ENCODE assay signal across 1 cellular context in genomic region chr1:201171063-201172036, GRCh38.
A peak's percentile ranks its signal among the peaks of the same experiment; 100 is the strongest.
TF ChIP-seq lines count a peak whose summit lies in the region.

No MANE protein-coding gene starts in this region.

TF ChIP-seq in HepG2, 621 proteins besides CTCF, POLR2A, EP300 and RAD21 (continued from another document and continues in another):
- TF ChIP-seq, protein P1, sequence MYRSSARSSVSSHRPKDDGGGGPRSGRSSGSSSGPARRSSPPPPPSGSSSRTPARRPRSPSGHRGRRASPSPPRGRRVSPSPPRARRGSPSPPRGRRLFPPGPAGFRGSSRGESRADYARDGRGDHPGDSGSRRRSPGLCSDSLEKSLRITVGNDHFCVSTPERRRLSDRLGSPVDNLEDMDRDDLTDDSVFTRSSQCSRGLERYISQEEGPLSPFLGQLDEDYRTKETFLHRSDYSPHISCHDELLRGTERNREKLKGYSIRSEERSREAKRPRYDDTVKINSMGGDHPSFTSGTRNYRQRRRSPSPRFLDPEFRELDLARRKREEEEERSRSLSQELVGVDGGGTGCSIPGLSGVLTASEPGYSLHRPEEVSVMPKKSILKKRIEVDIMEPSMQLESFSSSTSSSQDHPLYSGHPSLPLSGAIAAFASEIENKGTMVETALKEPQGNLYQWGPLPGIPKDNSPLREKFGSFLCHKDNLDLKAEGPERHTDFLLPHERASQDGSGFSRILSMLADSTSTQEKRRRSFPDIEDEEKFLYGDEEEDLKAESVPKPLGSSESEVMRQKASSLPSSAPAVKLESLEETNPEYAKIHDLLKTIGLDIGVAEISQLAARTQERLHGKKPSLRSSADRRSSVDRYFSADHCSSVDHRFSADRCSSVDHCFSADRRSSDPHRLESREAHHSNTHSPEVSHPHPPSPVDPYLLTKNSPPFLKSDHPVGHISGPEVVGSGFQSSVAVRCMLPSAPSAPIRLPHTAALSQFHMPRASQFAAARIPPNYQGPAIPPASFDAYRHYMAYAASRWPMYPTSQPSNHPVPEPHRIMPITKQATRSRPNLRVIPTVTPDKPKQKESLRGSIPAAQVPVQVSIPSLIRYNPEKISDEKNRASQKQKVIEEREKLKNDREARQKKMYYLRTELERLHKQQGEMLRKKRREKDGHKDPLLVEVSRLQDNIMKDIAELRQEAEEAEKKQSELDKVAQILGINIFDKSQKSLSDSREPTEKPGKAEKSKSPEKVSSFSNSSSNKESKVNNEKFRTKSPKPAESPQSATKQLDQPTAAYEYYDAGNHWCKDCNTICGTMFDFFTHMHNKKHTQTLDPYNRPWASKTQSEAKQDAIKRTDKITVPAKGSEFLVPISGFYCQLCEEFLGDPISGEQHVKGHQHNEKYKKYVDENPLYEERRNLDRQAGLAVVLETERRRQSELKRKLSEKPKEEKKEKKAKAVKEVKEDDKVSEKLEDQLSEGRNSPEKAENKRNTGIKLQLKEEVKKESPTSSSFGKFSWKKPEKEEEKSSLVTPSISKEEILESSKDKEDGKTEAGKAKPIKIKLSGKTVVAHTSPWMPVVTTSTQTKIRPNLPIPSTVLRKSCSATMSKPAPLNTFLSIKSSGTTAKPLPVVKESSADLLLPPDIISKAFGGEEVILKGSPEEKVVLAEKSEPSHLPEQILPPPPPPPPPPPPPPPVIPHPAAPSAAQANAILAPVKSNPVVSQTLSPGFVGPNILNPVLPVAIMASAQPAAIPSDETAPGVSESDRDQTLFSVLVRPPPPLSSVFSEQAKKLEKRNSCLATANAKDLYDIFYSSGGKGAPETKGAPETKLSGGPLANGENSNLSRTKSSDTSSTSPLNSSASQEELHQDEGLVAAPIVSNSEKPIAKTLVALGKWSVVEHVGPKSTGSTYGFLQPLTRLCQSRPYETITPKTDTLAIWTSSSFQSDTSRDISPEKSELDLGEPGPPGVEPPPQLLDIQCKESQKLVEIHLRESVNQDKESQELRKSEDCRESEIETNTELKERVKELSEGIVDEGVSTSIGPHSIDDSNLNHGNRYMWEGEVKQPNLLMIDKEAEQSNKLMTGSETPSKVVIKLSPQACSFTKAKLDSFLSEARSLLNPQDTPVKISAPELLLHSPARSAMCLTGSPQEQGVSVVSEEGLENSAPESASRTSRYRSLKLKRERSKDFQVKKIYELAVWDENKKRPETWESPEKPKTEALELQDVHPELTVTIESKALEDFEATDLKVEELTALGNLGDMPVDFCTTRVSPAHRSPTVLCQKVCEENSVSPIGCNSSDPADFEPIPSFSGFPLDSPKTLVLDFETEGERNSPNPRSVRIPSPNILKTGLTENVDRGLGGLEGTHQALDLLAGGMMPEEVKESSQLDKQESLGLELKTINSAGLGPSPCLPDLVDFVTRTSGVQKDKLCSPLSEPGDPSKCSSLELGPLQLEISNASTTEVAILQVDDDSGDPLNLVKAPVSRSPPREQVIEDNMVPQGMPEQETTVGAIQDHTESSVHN (CRISPR knock-in tag; IDR thresholded peaks at IDR 0.05) = no peak
- no peak for TF ChIP-seq IRX3 (CRISPR knock-in tag; IDR thresholded peaks at IDR 0.05; ENCODE audit: borderline replicate concordance, low read depth)
- 0 out of 2 replicates have a peak, but pooled peaks have one; percentile 39 for TF ChIP-seq KDM4B (CRISPR knock-in tag; IDR thresholded peaks at IDR 0.05)
- TF ChIP-seq HNRNPLL (IDR thresholded peaks at IDR 0.05; ENCODE audit: low read depth, low read length, poor library complexity, severe bottlenecking) = peak; percentile 76
- peak; percentile 35; the same call in 1 of the 2 replicates for TF ChIP-seq POLR2G (IDR thresholded peaks at IDR 0.05; ENCODE audit: low read depth, low read length)
- TF ChIP-seq TFDP2 (CRISPR knock-in tag; IDR thresholded peaks at IDR 0.05) = peak; percentile 52
- TF ChIP-seq, protein P2, sequence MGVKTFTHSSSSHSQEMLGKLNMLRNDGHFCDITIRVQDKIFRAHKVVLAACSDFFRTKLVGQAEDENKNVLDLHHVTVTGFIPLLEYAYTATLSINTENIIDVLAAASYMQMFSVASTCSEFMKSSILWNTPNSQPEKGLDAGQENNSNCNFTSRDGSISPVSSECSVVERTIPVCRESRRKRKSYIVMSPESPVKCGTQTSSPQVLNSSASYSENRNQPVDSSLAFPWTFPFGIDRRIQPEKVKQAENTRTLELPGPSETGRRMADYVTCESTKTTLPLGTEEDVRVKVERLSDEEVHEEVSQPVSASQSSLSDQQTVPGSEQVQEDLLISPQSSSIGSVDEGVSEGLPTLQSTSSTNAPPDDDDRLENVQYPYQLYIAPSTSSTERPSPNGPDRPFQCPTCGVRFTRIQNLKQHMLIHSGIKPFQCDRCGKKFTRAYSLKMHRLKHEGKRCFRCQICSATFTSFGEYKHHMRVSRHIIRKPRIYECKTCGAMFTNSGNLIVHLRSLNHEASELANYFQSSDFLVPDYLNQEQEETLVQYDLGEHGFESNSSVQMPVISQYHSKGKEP (CRISPR knock-in tag; IDR thresholded peaks at IDR 0.05) = no peak; the same call in 1 of the 2 replicates
- TF ChIP-seq PCBP2 (optimal IDR thresholded peaks at IDR 0.05; ENCODE audit: low read depth, low read length, poor library complexity, severe bottlenecking) = no peak
- TF ChIP-seq ZNF83 (CRISPR knock-in tag; IDR thresholded peaks at IDR 0.05; ENCODE audit: borderline replicate concordance) = no peak
- no peak for TF ChIP-seq ZNF207 (IDR thresholded peaks at IDR 0.05; ENCODE audit: borderline replicate concordance)
- TF ChIP-seq, protein P3, sequence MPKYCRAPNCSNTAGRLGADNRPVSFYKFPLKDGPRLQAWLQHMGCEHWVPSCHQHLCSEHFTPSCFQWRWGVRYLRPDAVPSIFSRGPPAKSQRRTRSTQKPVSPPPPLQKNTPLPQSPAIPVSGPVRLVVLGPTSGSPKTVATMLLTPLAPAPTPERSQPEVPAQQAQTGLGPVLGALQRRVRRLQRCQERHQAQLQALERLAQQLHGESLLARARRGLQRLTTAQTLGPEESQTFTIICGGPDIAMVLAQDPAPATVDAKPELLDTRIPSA (CRISPR knock-in tag; IDR thresholded peaks at IDR 0.05; ENCODE audit: borderline replicate concordance) = peak; percentile 82; the same call in 1 of the 2 replicates
- TF ChIP-seq ZNF629 (CRISPR knock-in tag; conservative IDR thresholded peaks at IDR 0.05) = peak; percentile 100
- TF ChIP-seq ZNF317 (CRISPR knock-in tag; IDR thresholded peaks at IDR 0.05) = peak; percentile 89
- no peak for TF ChIP-seq SOX6 (IDR thresholded peaks at IDR 0.05)
- no peak for TF ChIP-seq SOX6 (CRISPR knock-in tag; IDR thresholded peaks at IDR 0.05)
- TF ChIP-seq HNRNPL (IDR thresholded peaks at IDR 0.05; ENCODE audit: low read depth, low read length) = 0 out of 2 replicates have a peak, but pooled peaks have one; percentile 31
- no peak for TF ChIP-seq SRSF1 (optimal IDR thresholded peaks at IDR 0.05; ENCODE audit: low read depth, low read length)
- no peak; the same call in 1 of the 2 replicates for TF ChIP-seq ARNTL (CRISPR knock-in tag; IDR thresholded peaks at IDR 0.05)
- TF ChIP-seq, protein P4, sequence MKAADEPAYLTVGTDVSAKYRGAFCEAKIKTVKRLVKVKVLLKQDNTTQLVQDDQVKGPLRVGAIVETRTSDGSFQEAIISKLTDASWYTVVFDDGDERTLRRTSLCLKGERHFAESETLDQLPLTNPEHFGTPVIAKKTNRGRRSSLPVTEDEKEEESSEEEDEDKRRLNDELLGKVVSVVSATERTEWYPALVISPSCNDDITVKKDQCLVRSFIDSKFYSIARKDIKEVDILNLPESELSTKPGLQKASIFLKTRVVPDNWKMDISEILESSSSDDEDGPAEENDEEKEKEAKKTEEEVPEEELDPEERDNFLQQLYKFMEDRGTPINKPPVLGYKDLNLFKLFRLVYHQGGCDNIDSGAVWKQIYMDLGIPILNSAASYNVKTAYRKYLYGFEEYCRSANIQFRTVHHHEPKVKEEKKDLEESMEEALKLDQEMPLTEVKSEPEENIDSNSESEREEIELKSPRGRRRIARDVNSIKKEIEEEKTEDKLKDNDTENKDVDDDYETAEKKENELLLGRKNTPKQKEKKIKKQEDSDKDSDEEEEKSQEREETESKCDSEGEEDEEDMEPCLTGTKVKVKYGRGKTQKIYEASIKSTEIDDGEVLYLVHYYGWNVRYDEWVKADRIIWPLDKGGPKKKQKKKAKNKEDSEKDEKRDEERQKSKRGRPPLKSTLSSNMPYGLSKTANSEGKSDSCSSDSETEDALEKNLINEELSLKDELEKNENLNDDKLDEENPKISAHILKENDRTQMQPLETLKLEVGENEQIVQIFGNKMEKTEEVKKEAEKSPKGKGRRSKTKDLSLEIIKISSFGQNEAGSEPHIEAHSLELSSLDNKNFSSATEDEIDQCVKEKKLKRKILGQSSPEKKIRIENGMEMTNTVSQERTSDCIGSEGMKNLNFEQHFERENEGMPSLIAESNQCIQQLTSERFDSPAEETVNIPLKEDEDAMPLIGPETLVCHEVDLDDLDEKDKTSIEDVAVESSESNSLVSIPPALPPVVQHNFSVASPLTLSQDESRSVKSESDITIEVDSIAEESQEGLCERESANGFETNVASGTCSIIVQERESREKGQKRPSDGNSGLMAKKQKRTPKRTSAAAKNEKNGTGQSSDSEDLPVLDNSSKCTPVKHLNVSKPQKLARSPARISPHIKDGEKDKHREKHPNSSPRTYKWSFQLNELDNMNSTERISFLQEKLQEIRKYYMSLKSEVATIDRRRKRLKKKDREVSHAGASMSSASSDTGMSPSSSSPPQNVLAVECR (CRISPR knock-in tag; IDR thresholded peaks at IDR 0.05; ENCODE audit: borderline replicate concordance) = peak; percentile 62; the same call in 1 of the 2 replicates
- no peak for TF ChIP-seq MAFG (CRISPR knock-in tag; IDR thresholded peaks at IDR 0.05)
- TF ChIP-seq KDM2A (CRISPR knock-in tag; IDR thresholded peaks at IDR 0.05; ENCODE audit: borderline replicate concordance, low read depth) = no peak
- no peak for TF ChIP-seq TERF1 (CRISPR knock-in tag; IDR thresholded peaks at IDR 0.05)
- TF ChIP-seq BHLHE40 (IDR thresholded peaks at IDR 0.05; ENCODE audit: low read length) = 0 out of 2 replicates have a peak, but pooled peaks have one; percentile 3
- peak; percentile 16; the same call in 1 of the 2 replicates for TF ChIP-seq ZNF768 (CRISPR knock-in tag; IDR thresholded peaks at IDR 0.05)
- TF ChIP-seq KLF12 (CRISPR knock-in tag; IDR thresholded peaks at IDR 0.05; ENCODE audit: borderline replicate concordance) = peak; percentile 76; the same call in 1 of the 2 replicates
- TF ChIP-seq RAD51 (IDR thresholded peaks at IDR 0.05; ENCODE audit: borderline replicate concordance) = no peak
- no peak for TF ChIP-seq MZF1 (CRISPR knock-in tag; IDR thresholded peaks at IDR 0.05; ENCODE audit: borderline replicate concordance)
- no peak for TF ChIP-seq PRMT3 (CRISPR knock-in tag; IDR thresholded peaks at IDR 0.05; ENCODE audit: borderline replicate concordance, low read depth)
- no peak for TF ChIP-seq GFI1 (CRISPR knock-in tag; IDR thresholded peaks at IDR 0.05; ENCODE audit: borderline replicate concordance)
- TF ChIP-seq ZNF264 (CRISPR knock-in tag; IDR thresholded peaks at IDR 0.05) = no peak
- TF ChIP-seq, protein P5, sequence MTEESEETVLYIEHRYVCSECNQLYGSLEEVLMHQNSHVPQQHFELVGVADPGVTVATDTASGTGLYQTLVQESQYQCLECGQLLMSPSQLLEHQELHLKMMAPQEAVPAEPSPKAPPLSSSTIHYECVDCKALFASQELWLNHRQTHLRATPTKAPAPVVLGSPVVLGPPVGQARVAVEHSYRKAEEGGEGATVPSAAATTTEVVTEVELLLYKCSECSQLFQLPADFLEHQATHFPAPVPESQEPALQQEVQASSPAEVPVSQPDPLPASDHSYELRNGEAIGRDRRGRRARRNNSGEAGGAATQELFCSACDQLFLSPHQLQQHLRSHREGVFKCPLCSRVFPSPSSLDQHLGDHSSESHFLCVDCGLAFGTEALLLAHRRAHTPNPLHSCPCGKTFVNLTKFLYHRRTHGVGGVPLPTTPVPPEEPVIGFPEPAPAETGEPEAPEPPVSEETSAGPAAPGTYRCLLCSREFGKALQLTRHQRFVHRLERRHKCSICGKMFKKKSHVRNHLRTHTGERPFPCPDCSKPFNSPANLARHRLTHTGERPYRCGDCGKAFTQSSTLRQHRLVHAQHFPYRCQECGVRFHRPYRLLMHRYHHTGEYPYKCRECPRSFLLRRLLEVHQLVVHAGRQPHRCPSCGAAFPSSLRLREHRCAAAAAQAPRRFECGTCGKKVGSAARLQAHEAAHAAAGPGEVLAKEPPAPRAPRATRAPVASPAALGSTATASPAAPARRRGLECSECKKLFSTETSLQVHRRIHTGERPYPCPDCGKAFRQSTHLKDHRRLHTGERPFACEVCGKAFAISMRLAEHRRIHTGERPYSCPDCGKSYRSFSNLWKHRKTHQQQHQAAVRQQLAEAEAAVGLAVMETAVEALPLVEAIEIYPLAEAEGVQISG (CRISPR knock-in tag; IDR thresholded peaks at IDR 0.05) = peak; percentile 18; the same call in 1 of the 2 replicates
- peak; percentile 91; the same call in 1 of the 2 replicates for TF ChIP-seq ZNF350 (CRISPR knock-in tag; IDR thresholded peaks at IDR 0.05; ENCODE audit: borderline replicate concordance, low read depth)
- TF ChIP-seq ZKSCAN8 (CRISPR knock-in tag; IDR thresholded peaks at IDR 0.05; ENCODE audit: borderline replicate concordance) = 0 out of 2 replicates have a peak, but pooled peaks have one; percentile 11
- no peak for TF ChIP-seq ZNF563 (CRISPR knock-in tag; IDR thresholded peaks at IDR 0.05)
- TF ChIP-seq, protein P6, sequence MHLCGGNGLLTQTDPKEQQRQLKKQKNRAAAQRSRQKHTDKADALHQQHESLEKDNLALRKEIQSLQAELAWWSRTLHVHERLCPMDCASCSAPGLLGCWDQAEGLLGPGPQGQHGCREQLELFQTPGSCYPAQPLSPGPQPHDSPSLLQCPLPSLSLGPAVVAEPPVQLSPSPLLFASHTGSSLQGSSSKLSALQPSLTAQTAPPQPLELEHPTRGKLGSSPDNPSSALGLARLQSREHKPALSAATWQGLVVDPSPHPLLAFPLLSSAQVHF (CRISPR knock-in tag; IDR thresholded peaks at IDR 0.05) = 0 out of 2 replicates have a peak, but pooled peaks have one; percentile 56
